ENCODE assay signal across 17 cellular contexts in genomic region chr2:38697116-38697840, GRCh38. TPM values are rescaled to one million over a fixed set of nuclear protein-coding genes. Genes with fewer than 3 reads are reported as not detected.
DNase-seq lines count a peak whose midpoint lies in the region; ATAC-seq and TF ChIP-seq lines count a peak whose summit lies in the region.
"Had no signal": no experiment of that assay in that cellular context is flagged by ENCODE, and none has a peak within 500 bp of the region (broad histone marks: within the 10 kb centered on the region; RNA-seq: fewer than 3 reads in every experiment).

No MANE protein-coding gene starts in this region.

- 86% methylated on average over 8 of the region's 8 CpGs for WGBS in right cardiac atrium
- WGBS in stomach, 5 donors: 63 to 86% (median 75%) methylated on average over 8 of the region's 8 CpGs

- H3K4me1 ChIP-seq in duodenal mucosa (ENCODE audit: control insufficient read depth in 1 of 2, insufficient read depth in 2 of 2, low read length in 2 of 2): peaks cover 5 to 6% of the 10 kb centered on the region in 2 donors
- no peaks in the 10 kb centered on the region for H3K4me1 ChIP-seq in right cardiac atrium (ENCODE audit: control insufficient read depth, insufficient read depth, low read length)
- peaks cover 0 to 23% (median 12%) of the 10 kb centered on the region in 4 donors for H3K4me1 ChIP-seq in stomach

- H3K36me3 ChIP-seq in duodenal mucosa (ENCODE audit: control insufficient read depth in 1 of 2, insufficient read depth in 2 of 2, low read length in 2 of 2) (peaks cover 0 to 7% of the 10 kb centered on the region in 2 donors), stomach (peaks cover 0 to 8% (median 3%) of the 10 kb centered on the region in 4 donors)
- H3K36me3 ChIP-seq: SJSA1 had no signal

- peak; percentile 70 for ATAC-seq in activated CD8-positive, alpha-beta T cell treated with anti-CD3 and anti-CD28 coated beads for 36 hours
- ATAC-seq in right cardiac atrium (no peak), HG02798 (IDR thresholded peaks at IDR 0.05; ENCODE audit: poor library complexity, unreplicated experiment) (no peak)
- ATAC-seq: HCT116 had no signal

- H3K27ac Mint-ChIP-seq in activated CD8-positive, alpha-beta T cell treated with anti-CD3 and anti-CD28 coated beads for 36 hours: peak overlapping the region; percentile 93
- H3K27ac Mint-ChIP-seq: activated B cell treated with CpG ODN at 0.5 μM for 24 hours had no signal

- H3K9me3 ChIP-seq in duodenal mucosa (ENCODE audit: control insufficient read depth in 1 of 2, low read length in 2 of 2) (no peaks in the 10 kb centered on the region), right cardiac atrium (ENCODE audit: control insufficient read depth, low read length) (no peaks in the 10 kb centered on the region), stomach (no peaks in the 10 kb centered on the region)
- H3K9me3 ChIP-seq: SJSA1, tibial artery had no signal

- CTCF ChIA-PET in activated CD8-positive, alpha-beta T cell treated with anti-CD3 and anti-CD28 coated beads for 36 hours (lab: Charles Lee): interaction anchor here (0.6 to 0.9 kb wide), 2 partner anchors 115 to 1301 kb away, joined by 3 read pairs; no protein-coding TSS in a partner anchor

- peak overlapping the region; percentile 29 for H3K4me3 Mint-ChIP-seq in activated CD8-positive, alpha-beta T cell treated with anti-CD3 and anti-CD28 coated beads for 36 hours
- H3K4me3 Mint-ChIP-seq: activated B cell treated with CpG ODN at 0.5 μM for 24 hours had no signal

- no peak for TF ChIP-seq POLR2A in stomach (IDR thresholded peaks at IDR 0.05)

- peaks cover 56% of the 10 kb centered on the region for H3K4me1 Mint-ChIP-seq in activated CD8-positive, alpha-beta T cell treated with anti-CD3 and anti-CD28 coated beads for 36 hours (ENCODE audit: low read depth)

- DNase-seq in Ammon's horn (ENCODE audit: low spot score) (peak; percentile 22), HT-29 (ENCODE audit: low spot score) (peak; percentile 75), right cardiac atrium (no peak), anterior cingulate cortex (lab: John Stamatoyannopoulos, UW) (no peak), stomach (no peak)
- DNase-seq in activated CD8-positive, alpha-beta T cell treated with anti-CD3 and anti-CD28 coated beads for 36 hours: peak; percentile 44
- DNase-seq: activated B cell treated with CpG ODN at 0.5 μM for 24 hours; DMS53; glutamatergic neuron; KBM-7; stimulated activated CD4-positive, alpha-beta T cell treated with anti-CD3 and anti-CD28 coated beads, Interleukin-12 subunit alpha, Interleukin-12 subunit beta, amount 100 ng/mL, for 4 hours had no signal

- no peak for TF ChIP-seq CTCF in activated CD8-positive, alpha-beta T cell treated with anti-CD3 and anti-CD28 coated beads for 36 hours (IDR thresholded peaks at IDR 0.05)
- no peak for TF ChIP-seq CTCF in stomach (IDR thresholded peaks at IDR 0.05)

- peak overlapping the region; percentile 25 for H3K27ac ChIP-seq in duodenal mucosa (ENCODE audit: low read depth, low read length)
- H3K27ac ChIP-seq in right cardiac atrium (ENCODE audit: low read length): no peak overlapping the region
- H3K27ac ChIP-seq in stomach: peak overlapping the region in 1 of 5 donors; percentile 18
- H3K27ac ChIP-seq: parathyroid adenoma, SJSA1, tibial artery had no signal

- H3K9ac ChIP-seq in duodenal mucosa (ENCODE audit: low read depth in 1 of 2, low read length in 2 of 2): no peak overlapping the region
- H3K9ac ChIP-seq: parathyroid adenoma had no signal

- intact Hi-C loops in activated CD8-positive, alpha-beta T cell treated with anti-CD3 and anti-CD28 coated beads for 36 hours (cut with micrococcal nuclease): no loop called here
- intact Hi-C loops in right cardiac atrium (cut with DNase I): no loop called here
- intact Hi-C loops in stomach (cut with DNase I; ENCODE audit: low total_unique reads): no loop called here

- POLR2A ChIA-PET in activated CD8-positive, alpha-beta T cell treated with anti-CD3 and anti-CD28 coated beads for 36 hours (lab: Charles Lee): interaction anchor here (1.0 to 1.4 kb wide), 4 partner anchors 11 to 235 kb away, joined by 3 to 4 read pairs (median 4); partner anchors contain the start of gene SRSF7

- H3K4me3 ChIP-seq in duodenal mucosa (ENCODE audit: low read depth in 1 of 2, low read length in 2 of 2) (no peak overlapping the region), right cardiac atrium (ENCODE audit: low read length) (no peak overlapping the region), stomach (no peak overlapping the region)
- H3K4me3 ChIP-seq: SJSA1, tibial artery had no signal

- no peaks in the 10 kb centered on the region for H3K9me3 Mint-ChIP-seq in activated CD8-positive, alpha-beta T cell treated with anti-CD3 and anti-CD28 coated beads for 36 hours
- H3K9me3 Mint-ChIP-seq: activated B cell treated with CpG ODN at 0.5 μM for 24 hours had no signal

- H3K36me3 Mint-ChIP-seq in activated CD8-positive, alpha-beta T cell treated with anti-CD3 and anti-CD28 coated beads for 36 hours (ENCODE audit: low read depth): peaks cover 42% of the 10 kb centered on the region

- H3K27me3 Mint-ChIP-seq in activated CD8-positive, alpha-beta T cell treated with anti-CD3 and anti-CD28 coated beads for 36 hours: no peaks in the 10 kb centered on the region
- H3K27me3 Mint-ChIP-seq: activated B cell treated with CpG ODN at 0.5 μM for 24 hours had no signal

- TF ChIP-seq EP300 in stomach (IDR thresholded peaks at IDR 0.05): no peak

- H3K27me3 ChIP-seq in duodenal mucosa (ENCODE audit: control insufficient read depth in 1 of 2, insufficient read depth in 2 of 2, low read length in 2 of 2) (no peaks in the 10 kb centered on the region), right cardiac atrium (ENCODE audit: control insufficient read depth, insufficient read depth) (no peaks in the 10 kb centered on the region), stomach (no peaks in the 10 kb centered on the region)
- H3K27me3 ChIP-seq: SJSA1, tibial artery had no signal

RNA-seq across cellular contexts. Expression of gene GALM, which starts 31.4 kb away (rescaled TPM):
- 20.8 and 25.0 TPM in 2 replicates for total RNA-seq in HT-29 (2014; rRNA removed; shearing (Covaris generic))
- 10 to 100 TPM; 38.3 to 40.6 TPM for total RNA-seq in activated CD8-positive, alpha-beta T cell treated with anti-CD3 and anti-CD28 coated beads for 36 hours
- total RNA-seq in right cardiac atrium (10 to 100 TPM; 11.4 to 23.0 (median 19.8) TPM), stomach (10 to 100 TPM in 1 of 5 donors, 1 to 10 TPM in 3, not detected in 1; 2.2 to 17.8 (median 6.7) TPM)
- polyA plus RNA-seq in right cardiac atrium (13.5 TPM), stomach (10 to 100 TPM in 2 of 3 donors, 1 to 10 TPM in 1; 7.6 to 15.3 (median 12.3) TPM)

RNA-seq across cellular contexts. Expression of gene SRSF7, which starts 53.9 kb away (rescaled TPM):
- 124 and 133 TPM in 2 replicates for total RNA-seq in HT-29 (2014; rRNA removed; shearing (Covaris generic))
- 100 to 1,000 TPM; 320 to 333 TPM for total RNA-seq in activated CD8-positive, alpha-beta T cell treated with anti-CD3 and anti-CD28 coated beads for 36 hours
- total RNA-seq in right cardiac atrium (10 to 100 TPM; 51.4 to 87.1 (median 64.6) TPM), stomach (100 to 1,000 TPM in 2 of 5 donors, 10 to 100 TPM in 3; 57.9 to 163 (median 97.5) TPM)
- polyA plus RNA-seq in right cardiac atrium (51.1 TPM), stomach (100 to 1,000 TPM in 1 of 3 donors, 10 to 100 TPM in 2; 83.7 to 122 (median 88.4) TPM)

Comparison
In these comparisons a context has a peak if more than half of its experiments do, and no peak if none do; other contexts are left out.
1. DNase-seq: peak in Ammon's horn (single experiment), HT-29 (single experiment) and activated CD8-positive, alpha-beta T cell treated with anti-CD3 and anti-CD28 coated beads for 36 hours (single experiment); none in right cardiac atrium (0 of 3), anterior cingulate cortex (0 of 58) and stomach (single experiment).